Comparison of ENCODE assay signal across 18 cellular contexts in genomic region chr2:26076001-26076587, GRCh38. TPM values are rescaled to one million over a fixed set of nuclear protein-coding genes. Genes with fewer than 3 reads are reported as not detected.
DNase-seq lines count a peak whose midpoint lies in the region; ATAC-seq and TF ChIP-seq lines count a peak whose summit lies in the region.
"Had no signal": no experiment of that assay in that cellular context is flagged by ENCODE, and none has a peak within 500 bp of the region (broad histone marks: within the 10 kb centered on the region; RNA-seq: fewer than 3 reads in every experiment).

No MANE protein-coding gene starts in this region.

- no peak for TF ChIP-seq POLR2A in gastroesophageal sphincter (IDR thresholded peaks at IDR 0.05)

- no CpG with 5 or more reads among the region's 1 CpG for WGBS in trophoblast cell (ENCODE audit: extremely low coverage, insufficient coverage, insufficient read length)
- WGBS in gastroesophageal sphincter (ENCODE audit: low coverage in 1 of 2), 2 donors = 100% methylated on average over 1 of the region's 1 CpG
- WGBS in SK-N-SH (ENCODE audit: low lambda C conversion rate) = 100% methylated on average over 1 of the region's 1 CpG

- no peak overlapping the region for H3K4me2 ChIP-seq in trophoblast cell (ENCODE audit: low read length)
- H3K4me2 ChIP-seq in SK-N-SH = no peak overlapping the region

- H2AFZ ChIP-seq in trophoblast cell (ENCODE audit: insufficient read depth, low read length, poor library complexity) = no peak overlapping the region
- H2AFZ ChIP-seq in SK-N-SH (ENCODE audit: low read depth) = no peak overlapping the region
- H2AFZ ChIP-seq: GM23248 had no signal

- no peak overlapping the region for H2BK5ac ChIP-seq in trophoblast cell (ENCODE audit: low read depth, low read length, poor library complexity)

- H3K27ac Mint-ChIP-seq in chondrocyte (ENCODE audit: unreplicated experiment) = peak overlapping the region; percentile 6
- no peak overlapping the region for H3K27ac Mint-ChIP-seq in activated naive CD8-positive, alpha-beta T cell treated with anti-CD3 and anti-CD28 coated beads, Interleukin-2, amount 50 U/mL, for 24 hours

- peaks cover 4% of the 10 kb centered on the region for H3K79me2 ChIP-seq in trophoblast cell (ENCODE audit: control insufficient read depth, insufficient read depth, low read length, poor library complexity)
- peaks cover 100% of the 10 kb centered on the region for H3K79me2 ChIP-seq in SK-N-SH (ENCODE audit: insufficient read depth)

- TF ChIP-seq CTCF in chondrocyte (IDR thresholded peaks at IDR 0.05) = no peak
- TF ChIP-seq CTCF in gastroesophageal sphincter (IDR thresholded peaks at IDR 0.05) = no peak
- no peak for TF ChIP-seq CTCF in SK-N-SH (IDR thresholded peaks at IDR 0.05)

- no peak overlapping the region for H4K12ac ChIP-seq in trophoblast cell (ENCODE audit: low read depth, low read length)

- H3K9me3 ChIP-seq in trophoblast cell (ENCODE audit: insufficient read depth, low read depth, low read length) (no peaks in the 10 kb centered on the region), gastroesophageal sphincter (no peaks in the 10 kb centered on the region), SK-N-SH (no peaks in the 10 kb centered on the region)

- H3K27me3 ChIP-seq in trophoblast cell (ENCODE audit: insufficient read depth, low read length) (no peaks in the 10 kb centered on the region), gastroesophageal sphincter (no peaks in the 10 kb centered on the region), SK-N-SH (ENCODE audit: insufficient read depth) (no peaks in the 10 kb centered on the region)
- H3K27me3 ChIP-seq: heart left ventricle had no signal

- peaks cover 88% of the 10 kb centered on the region for H4K20me1 ChIP-seq in SK-N-SH (ENCODE audit: insufficient read depth)

- no peak for ATAC-seq in gastroesophageal sphincter
- ATAC-seq in activated naive CD8-positive, alpha-beta T cell treated with anti-CD3 and anti-CD28 coated beads, Interleukin-2, amount 50 U/mL, for 24 hours = no peak
- ATAC-seq: GM12878, heart left ventricle had no signal

- H3K14ac ChIP-seq in trophoblast cell (ENCODE audit: low read length) = no peak overlapping the region

- H3K79me1 ChIP-seq in trophoblast cell (ENCODE audit: low read length) = no peaks in the 10 kb centered on the region

- H3K9ac ChIP-seq in trophoblast cell (ENCODE audit: low read length) (no peak overlapping the region), SK-N-SH (no peak overlapping the region)
- H3K9ac ChIP-seq: GM23248 had no signal

- H3K36me3 ChIP-seq in trophoblast cell (ENCODE audit: control insufficient read depth in 1 of 2, insufficient read depth in 2 of 2, low read length in 2 of 2) (peaks cover 0 to 2% of the 10 kb centered on the region in 2 experiments), gastroesophageal sphincter (no peaks in the 10 kb centered on the region), SK-N-SH (replicated peaks in 1 of 2; ENCODE audit: control insufficient read depth in 1 of 2, insufficient read depth in 2 of 2, low read length in 1 of 2) (peaks cover 0 to 13% of the 10 kb centered on the region in 2 experiments)
- H3K36me3 ChIP-seq: heart left ventricle had no signal

- H3K4ac ChIP-seq in trophoblast cell (ENCODE audit: low read depth, low read length) = peak overlapping the region; percentile 79

- H3K23ac ChIP-seq in trophoblast cell (ENCODE audit: low read length) = no peak overlapping the region

- DNase-seq in NCI-H2196 (lab: John Stamatoyannopoulos, UW; ENCODE audit: unreplicated experiment) (peak; percentile 16), NCI-H2196 treated with DMSO at 0.1 percent for 48 hours (lab: John Stamatoyannopoulos, UW; ENCODE audit: unreplicated experiment) (no peak), NCI-H146 treated with DMSO at 0.1 percent for 48 hours (lab: John Stamatoyannopoulos, UW; ENCODE audit: unreplicated experiment) (peak; percentile 26), chondrocyte (ENCODE audit: low spot score) (no peak), trophoblast cell (no peak), SK-N-SH (no peak)
- no peak for DNase-seq in activated naive CD8-positive, alpha-beta T cell treated with anti-CD3 and anti-CD28 coated beads, Interleukin-2, amount 50 U/mL, for 24 hours
- DNase-seq: activated naive CD4-positive, alpha-beta T cell treated with Interleukin-2 at 50 U/mL for 16 hours; GM23248; heart left ventricle; Karpas-422; mesenchymal stem cell; NCI-H187; NCI-H82; stimulated activated naive CD4-positive, alpha-beta T cell treated with Interleukin-2 at 50 U/mL for 16 hours had no signal

- H2AK5ac ChIP-seq in trophoblast cell (ENCODE audit: low read length) = no peak overlapping the region

- H3K9me3 Mint-ChIP-seq in chondrocyte (ENCODE audit: low read depth) = peaks cover 4% of the 10 kb centered on the region
- H3K9me3 Mint-ChIP-seq in activated naive CD8-positive, alpha-beta T cell treated with anti-CD3 and anti-CD28 coated beads, Interleukin-2, amount 50 U/mL, for 24 hours = peaks cover 19% of the 10 kb centered on the region

- H3K4me3 ChIP-seq in trophoblast cell (ENCODE audit: low read depth, low read length) (no peak overlapping the region), gastroesophageal sphincter (no peak overlapping the region), SK-N-SH (ENCODE audit: low read depth in 2 of 2, low read length in 1 of 2) (no peak overlapping the region)
- H3K4me3 ChIP-seq: GM12878, GM23248, heart left ventricle had no signal

- no peak overlapping the region for H3K27ac ChIP-seq in trophoblast cell (ENCODE audit: low read depth, low read length)
- no peak overlapping the region for H3K27ac ChIP-seq in gastroesophageal sphincter
- H3K27ac ChIP-seq in SK-N-SH (ENCODE audit: low read depth in 2 of 2, low read length in 1 of 2) = no peak overlapping the region
- H3K27ac ChIP-seq: GM23248, heart left ventricle had no signal

- H3K4me1 ChIP-seq in trophoblast cell (ENCODE audit: control insufficient read depth in 1 of 2, insufficient read depth in 2 of 2, low read length in 2 of 2) = peaks cover 0 to 3% of the 10 kb centered on the region in 2 experiments
- H3K4me1 ChIP-seq in gastroesophageal sphincter = peaks cover 0 to 56% (median 5%) of the 10 kb centered on the region in 3 donors
- peaks cover 3 to 5% of the 10 kb centered on the region in 2 experiments; a peak in 3 of 4 replicates for H3K4me1 ChIP-seq in SK-N-SH (ENCODE audit: control insufficient read depth in 1 of 2, insufficient read depth in 2 of 2, low read depth in 1 of 2, low read length in 1 of 2)

- POLR2A ChIA-PET in SK-N-SH (lab: Yijun Ruan, JAX) = no interaction called here

- CTCF ChIA-PET in SK-N-SH (lab: Yijun Ruan, JAX) = interaction anchor here (0.5 to 8.5 kb wide), 7 partner anchors 11 to 255 kb away, joined by 3 to 65 read pairs (median 3); no protein-coding TSS in a partner anchor

- peaks cover 52% of the 10 kb centered on the region for H3K4me1 Mint-ChIP-seq in chondrocyte (ENCODE audit: low read depth)
- H3K4me1 Mint-ChIP-seq in activated naive CD8-positive, alpha-beta T cell treated with anti-CD3 and anti-CD28 coated beads, Interleukin-2, amount 50 U/mL, for 24 hours = peaks cover 21% of the 10 kb centered on the region

- no peaks in the 10 kb centered on the region for H3K27me3 Mint-ChIP-seq in chondrocyte (ENCODE audit: low read depth)
- no peaks in the 10 kb centered on the region for H3K27me3 Mint-ChIP-seq in activated naive CD8-positive, alpha-beta T cell treated with anti-CD3 and anti-CD28 coated beads, Interleukin-2, amount 50 U/mL, for 24 hours
- H3K27me3 Mint-ChIP-seq: brain had no signal

- H2BK120ac ChIP-seq in trophoblast cell (ENCODE audit: insufficient read depth, low read length, poor library complexity) = no peak overlapping the region

- TF ChIP-seq EP300 in gastroesophageal sphincter (IDR thresholded peaks at IDR 0.05) (no peak), SK-N-SH (IDR thresholded peaks at IDR 0.05; ENCODE audit: borderline replicate concordance in 1 of 2, low read depth in 1 of 2, low read length in 1 of 2) (no peak)

- H4K8ac ChIP-seq in trophoblast cell (ENCODE audit: low read depth, low read length) = no peak overlapping the region

- no peak overlapping the region for H2BK12ac ChIP-seq in trophoblast cell (ENCODE audit: low read length)

- H4K91ac ChIP-seq in trophoblast cell (ENCODE audit: low read depth, low read length) = no peak overlapping the region

- H3K9me2 ChIP-seq in SK-N-SH = no peaks in the 10 kb centered on the region

- H3K18ac ChIP-seq in trophoblast cell (ENCODE audit: low read length) = no peak overlapping the region

- H3F3A ChIP-seq in SK-N-SH (replicated peaks; ENCODE audit: insufficient read depth) = peaks cover under 1% of the 10 kb centered on the region

- no peak overlapping the region for H3K4me3 Mint-ChIP-seq in chondrocyte (ENCODE audit: unreplicated experiment)
- no peak overlapping the region for H3K4me3 Mint-ChIP-seq in activated naive CD8-positive, alpha-beta T cell treated with anti-CD3 and anti-CD28 coated beads, Interleukin-2, amount 50 U/mL, for 24 hours
- H3K4me3 Mint-ChIP-seq: brain had no signal

- peaks cover 1% of the 10 kb centered on the region for H3K36me3 Mint-ChIP-seq in chondrocyte (ENCODE audit: low read depth)
- peaks cover 30% of the 10 kb centered on the region for H3K36me3 Mint-ChIP-seq in activated naive CD8-positive, alpha-beta T cell treated with anti-CD3 and anti-CD28 coated beads, Interleukin-2, amount 50 U/mL, for 24 hours (ENCODE audit: low read depth)

- no peak for TF ChIP-seq RAD21 in SK-N-SH (IDR thresholded peaks at IDR 0.05; ENCODE audit: low read length)

TF ChIP-seq in SK-N-SH, 30 proteins besides CTCF, POLR2A, EP300 and RAD21 (continues in another document):
- TF ChIP-seq FOSL2 (IDR thresholded peaks at IDR 0.05; ENCODE audit: borderline replicate concordance, low read depth) (no peak), IRF3 (IDR thresholded peaks at IDR 0.05; ENCODE audit: low read depth, low read length) (no peak), ELF1 (IDR thresholded peaks at IDR 0.05) (no peak), RFX5 (IDR thresholded peaks at IDR 0.05; ENCODE audit: low read length) (no peak)

RNA-seq across cellular contexts. Expression of gene RAB10, which starts 42.2 kb away (rescaled TPM):
- total RNA-seq in chondrocyte (148 to 162 TPM (median 153 TPM) in 3 replicates), gastroesophageal sphincter (100 to 1,000 TPM in 3 of 4 donors, 10 to 100 TPM in 1; 91.9 to 117 (median 103) TPM)
- polyA plus RNA-seq in trophoblast cell (2013) = 138 and 141 TPM in 2 replicates
- 47.5 and 57.5 TPM in 2 replicates for polyA plus RNA-seq in SK-N-SH (2012; rRNA removed)
- polyA plus RNA-seq in SK-N-SH (2012; cell fraction: cytosol; rRNA removed) = 67.5 and 114 TPM in 2 replicates
- 40.9 and 56.5 TPM in 2 replicates for polyA plus RNA-seq in SK-N-SH (2012; cell fraction: nucleus; rRNA removed)

Comparison
In these comparisons a context has a peak if more than half of its experiments do, and no peak if none do; other contexts are left out.
1. DNase-seq: peak in NCI-H2196 (single experiment) and NCI-H146 treated with DMSO at 0.1 percent for 48 hours (single experiment); none in NCI-H2196 treated with DMSO at 0.1 percent for 48 hours (single experiment), chondrocyte (single experiment), trophoblast cell (0 of 2), SK-N-SH (single experiment) and activated naive CD8-positive, alpha-beta T cell treated with anti-CD3 and anti-CD28 coated beads, Interleukin-2, amount 50 U/mL, for 24 hours (single experiment).